8 cellular contexts compared by ENCODE assay signal in genomic region chr13:41668130-41668757, GRCh38.
A peak's percentile ranks its signal among the peaks of the same experiment; 100 is the strongest.
DNase-seq lines count a peak whose midpoint lies in the region; ATAC-seq, FAIRE-seq and TF ChIP-seq lines count a peak whose summit lies in the region.

No MANE protein-coding gene starts in this region.

- H3K4me3 Mint-ChIP-seq in activated CD4-positive, alpha-beta T cell treated with anti-CD3 and anti-CD28 coated beads, Interleukin-2, amount 10 ng/mL, durations not matched to agents 24 days and 14 days = no peak overlapping the region
- no peak overlapping the region for H3K4me3 Mint-ChIP-seq in nephron progenitor cell

- TF ChIP-seq CTCF in nephron progenitor cell (IDR thresholded peaks at IDR 0.05) = peak; percentile 64

- H3K4me1 Mint-ChIP-seq in activated CD4-positive, alpha-beta T cell treated with anti-CD3 and anti-CD28 coated beads, Interleukin-2, amount 10 ng/mL, durations not matched to agents 24 days and 14 days = peaks cover 7% of the 10 kb centered on the region
- no peaks in the 10 kb centered on the region for H3K4me1 Mint-ChIP-seq in nephron progenitor cell

- peak; percentile 98 for FAIRE-seq in GM19239 (lab: Jason Lieb, UNC)

- DNase-seq in DMS 273 (lab: John Stamatoyannopoulos, UW; ENCODE audit: unreplicated experiment) (peak; percentile 86), GM19239 (ENCODE audit: insufficient read length, low spot score) (peak; percentile 17), NCI-H446 (lab: John Stamatoyannopoulos, UW) (peak; percentile 84 to 86), fibroblast of the conjunctiva (ENCODE audit: low read depth) (peak; percentile 94), nephron progenitor cell (peak; percentile 31), 8988T (no peak)
- peak; percentile 85 for DNase-seq in activated CD4-positive, alpha-beta T cell treated with anti-CD3 and anti-CD28 coated beads, Interleukin-2, amount 10 ng/mL, durations not matched to agents 24 days and 14 days

- intact Hi-C loops in activated CD4-positive, alpha-beta T cell treated with anti-CD3 and anti-CD28 coated beads, Interleukin-2, amount 10 ng/mL, durations not matched to agents 24 days and 14 days (cut with micrococcal nuclease) = loop anchor here (1.0 to 5.0 kb wide), 3 partner anchors 239 to 549 kb away; no protein-coding TSS in a partner anchor

- H3K27me3 Mint-ChIP-seq in activated CD4-positive, alpha-beta T cell treated with anti-CD3 and anti-CD28 coated beads, Interleukin-2, amount 10 ng/mL, durations not matched to agents 24 days and 14 days = no peaks in the 10 kb centered on the region
- peaks cover 4% of the 10 kb centered on the region for H3K27me3 Mint-ChIP-seq in nephron progenitor cell (ENCODE audit: low read depth, poor library complexity)

- peak; percentile 92 for ATAC-seq in HG03439 (IDR thresholded peaks at IDR 0.05; ENCODE audit: unreplicated experiment)

- no peaks in the 10 kb centered on the region for H3K9me3 Mint-ChIP-seq in activated CD4-positive, alpha-beta T cell treated with anti-CD3 and anti-CD28 coated beads, Interleukin-2, amount 10 ng/mL, durations not matched to agents 24 days and 14 days
- H3K9me3 Mint-ChIP-seq in nephron progenitor cell = no peaks in the 10 kb centered on the region

- H3K36me3 Mint-ChIP-seq in activated CD4-positive, alpha-beta T cell treated with anti-CD3 and anti-CD28 coated beads, Interleukin-2, amount 10 ng/mL, durations not matched to agents 24 days and 14 days (ENCODE audit: low read depth) = no peaks in the 10 kb centered on the region
- no peaks in the 10 kb centered on the region for H3K36me3 Mint-ChIP-seq in nephron progenitor cell (ENCODE audit: low read depth)

- no peak overlapping the region for H3K27ac Mint-ChIP-seq in activated CD4-positive, alpha-beta T cell treated with anti-CD3 and anti-CD28 coated beads, Interleukin-2, amount 10 ng/mL, durations not matched to agents 24 days and 14 days
- no peak overlapping the region for H3K27ac Mint-ChIP-seq in nephron progenitor cell
